ENCODE assay signal across 9 cellular contexts in the genomic region with DNA sequence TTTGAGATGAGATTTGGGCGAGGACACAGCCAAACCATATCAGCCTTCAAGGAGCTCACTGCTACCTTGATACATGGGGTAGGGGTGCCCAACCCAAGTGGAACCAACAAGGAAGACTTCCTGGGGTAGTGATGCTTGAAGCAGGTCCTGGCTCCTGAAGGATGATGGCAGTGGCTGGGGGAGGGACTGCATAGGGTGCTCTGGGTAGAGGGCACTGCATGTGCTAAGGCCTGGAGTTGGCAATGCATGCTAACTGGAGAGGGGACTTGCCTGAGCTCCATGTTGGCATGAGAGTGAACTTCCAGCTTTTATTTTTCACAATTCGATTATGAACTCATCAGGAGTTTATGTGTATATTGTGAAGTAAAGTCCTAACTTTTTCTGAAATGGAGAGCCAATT. TPM values are rescaled to one million over a fixed set of nuclear protein-coding genes. Genes with fewer than 3 reads are reported as not detected.
"Had no signal": no experiment of that assay in that cellular context is flagged by ENCODE, and none has a peak within 500 bp of the region (broad histone marks: within the 10 kb centered on the region; RNA-seq: fewer than 3 reads in every experiment).

No MANE protein-coding gene starts in this region.

- ATAC-seq: K562 had no signal

- H3K27ac Mint-ChIP-seq: IgD-negative memory B cell had no signal

- DNase-seq: IMR-90, KBM-7, KG1 had no signal

- H3K4me3 Mint-ChIP-seq: IgD-negative memory B cell had no signal

- H3K4me3 ChIP-seq: K562 had no signal

- H3K27ac ChIP-seq: HL-60 had no signal

- FAIRE-seq: HTR-8/SVneo, K562 had no signal

- H3K36me3 Mint-ChIP-seq: IgD-negative memory B cell had no signal

RNA-seq across cellular contexts. Expression of gene FRRS1L, which starts 58.6 kb away (rescaled TPM):
- total RNA-seq: HT-29, HT1080 had no signal
- polyA plus RNA-seq: IgD-negative memory B cell had no signal
